ENCODE assay signal across 8 cellular contexts in genomic region chr19:49929611-49930482, GRCh38.
DNase-seq lines count a peak whose midpoint lies in the region; TF ChIP-seq lines count a peak whose summit lies in the region.

No MANE protein-coding gene starts in this region.

- H3K9ac ChIP-seq in ES-I3 (ENCODE audit: low read depth, low read length) = peak overlapping the region; percentile 93
- peak overlapping the region; percentile 95 for H3K9ac ChIP-seq in MM.1S (ENCODE audit: low read length)

- no peaks in the 10 kb centered on the region for H3K9me2 ChIP-seq in MM.1S (replicated peaks; ENCODE audit: insufficient read depth, low read length)

- H3K4me2 ChIP-seq in MM.1S (ENCODE audit: low read depth, low read length) = peak overlapping the region; percentile 93

- H3K27me3 ChIP-seq in HAP-1 (ENCODE audit: low read depth) (no peaks in the 10 kb centered on the region), MM.1S (replicated peaks; ENCODE audit: insufficient read depth, low read length) (no peaks in the 10 kb centered on the region), neuron (ENCODE audit: insufficient read depth, low read length) (no peaks in the 10 kb centered on the region)

- H3K79me2 ChIP-seq in MM.1S (ENCODE audit: low read length) = peaks cover 45% of the 10 kb centered on the region

- DNase-seq in HAP-1 (ENCODE audit: low spot score in 2 of 2) = peak; percentile 95 to 98
- DNase-seq in MM.1S = peak; percentile 95
- peak; percentile 90 for DNase-seq in SHP77 treated with DMSO at 0.1 percent for 48 hours (lab: John Stamatoyannopoulos, UW)
- DNase-seq in activated gamma-delta T cell treated with Interleukin-2 at 50 U/mL for 16 hours = peak; percentile 87
- peak; percentile 90 for DNase-seq in foreskin melanocyte
- DNase-seq in stromal cell of bone marrow (ENCODE audit: low read depth) = peak; percentile 88

- in situ Hi-C loops in HAP-1 (cut with MboI; ENCODE audit: low sequenced_read_pairs) = no loop called here

- H3K36me3 ChIP-seq in ES-I3 (ENCODE audit: insufficient read depth, low read length) (peaks cover 16% of the 10 kb centered on the region), HAP-1 (replicated peaks) (peaks cover 29% of the 10 kb centered on the region), MM.1S (replicated peaks; ENCODE audit: insufficient read depth, low read length) (peaks cover 10% of the 10 kb centered on the region; the same call in 1 of the 2 replicates), neuron (ENCODE audit: insufficient read depth, low read length) (peaks cover 27% of the 10 kb centered on the region)

- H3K4me1 ChIP-seq in ES-I3 (ENCODE audit: insufficient read depth, low read length) (no peaks in the 10 kb centered on the region; the same call in 1 of the 2 replicates), HAP-1 (peaks cover 20% of the 10 kb centered on the region; the same call in 1 of the 2 replicates), MM.1S (ENCODE audit: low read length) (peaks cover 17% of the 10 kb centered on the region), neuron (ENCODE audit: insufficient read depth, low read length) (peaks cover 17% of the 10 kb centered on the region)

- no peak for TF ChIP-seq CTCF in MM.1S (IDR thresholded peaks at IDR 0.05; ENCODE audit: low read length)

- H3K4me3 ChIP-seq in HAP-1 (peak overlapping the region; percentile 72), MM.1S (ENCODE audit: low read length) (peak overlapping the region; percentile 86), neuron (ENCODE audit: low read length) (peak overlapping the region; percentile 91)

- peak overlapping the region; percentile 63 for H2AFZ ChIP-seq in MM.1S (ENCODE audit: low read length)
- H2AFZ ChIP-seq in neuron (ENCODE audit: low read depth, low read length) = peak overlapping the region; percentile 13

- no peaks in the 10 kb centered on the region for H4K20me1 ChIP-seq in MM.1S (ENCODE audit: insufficient read depth, low read length)

- no peaks in the 10 kb centered on the region for H3K9me3 ChIP-seq in ES-I3 (ENCODE audit: control insufficient read depth, insufficient read depth, low read length)
- no peaks in the 10 kb centered on the region for H3K9me3 ChIP-seq in HAP-1
- no peaks in the 10 kb centered on the region for H3K9me3 ChIP-seq in MM.1S (replicated peaks; ENCODE audit: insufficient read depth, low read length)
- no peaks in the 10 kb centered on the region for H3K9me3 ChIP-seq in neuron (ENCODE audit: low read length)

- H3K27ac ChIP-seq in MM.1S (ENCODE audit: low read length) = peak overlapping the region; percentile 90

- H3F3A ChIP-seq in MM.1S (ENCODE audit: insufficient read depth, low read length) = peaks cover 3% of the 10 kb centered on the region

Comparison
In these comparisons a context has a peak if more than half of its experiments do, and no peak if none do; other contexts are left out.
1. Peak in every context shown above with its lines: DNase-seq, H3K4me3 ChIP-seq and H3K27ac ChIP-seq.